ENCODE assay signal across 11 cellular contexts in the genomic region with DNA sequence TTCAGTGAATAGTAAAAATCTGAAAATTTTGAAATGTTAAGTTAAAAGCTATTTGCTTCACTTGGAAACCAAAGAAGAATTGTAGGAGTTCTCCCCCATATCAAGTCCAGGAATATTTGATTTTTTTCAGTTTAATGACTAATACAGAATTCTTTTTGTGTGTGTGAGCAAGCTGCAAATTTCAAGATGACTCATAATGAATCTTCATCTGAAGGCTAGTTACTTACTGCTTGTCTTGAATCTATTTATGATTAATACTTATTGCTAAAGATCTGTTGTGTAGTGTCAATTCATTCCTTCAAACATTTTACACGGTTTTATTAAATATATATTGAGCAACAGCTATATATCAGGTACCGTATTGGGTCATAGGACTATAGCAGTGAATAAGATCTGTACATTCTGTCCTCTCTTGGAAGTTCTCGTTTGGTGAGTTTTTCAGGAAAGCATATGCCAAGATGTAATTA. TPM values are rescaled to one million over a fixed set of nuclear protein-coding genes. Genes with fewer than 3 reads are reported as not detected.
A peak's percentile ranks its signal among the peaks of the same experiment; 100 is the strongest.
DNase-seq lines count a peak whose midpoint lies in the region; ATAC-seq, FAIRE-seq and TF ChIP-seq lines count a peak whose summit lies in the region.
"Had no signal": no experiment of that assay in that cellular context is flagged by ENCODE, and none has a peak within 500 bp of the region (broad histone marks: within the 10 kb centered on the region; RNA-seq: fewer than 3 reads in every experiment).

No MANE protein-coding gene starts in this region.

- TF ChIP-seq RAD21 in GM12878 (IDR thresholded peaks at IDR 0.05; ENCODE audit: insufficient read depth, low read depth, low read length): no peak

- H4K20me1 ChIP-seq in GM12878 (ENCODE audit: control insufficient read depth, insufficient read depth): no peaks in the 10 kb centered on the region

- H3K9ac ChIP-seq in GM12878 (ENCODE audit: control insufficient read depth, insufficient read depth, low read length): no peak overlapping the region
- H3K9ac ChIP-seq in mesenchymal stem cell (ENCODE audit: low read length): peak overlapping the region; percentile 51

- H3K27me3 ChIP-seq in GM12878 (replicated peaks in 1 of 2; ENCODE audit: control insufficient read depth in 2 of 2, insufficient read depth in 2 of 2, low read length in 1 of 2): no peaks in the 10 kb centered on the region
- H3K27me3 ChIP-seq in mesenchymal stem cell (ENCODE audit: control insufficient read depth in 1 of 2, insufficient read depth in 1 of 2, low read length in 2 of 2): no peaks in the 10 kb centered on the region
- no peaks in the 10 kb centered on the region for H3K27me3 ChIP-seq in heart right ventricle

- peaks cover 2% of the 10 kb centered on the region for H3K4me1 Mint-ChIP-seq in activated naive CD8-positive, alpha-beta T cell treated with anti-CD3 and anti-CD28 coated beads for 36 hours
- H3K4me1 Mint-ChIP-seq: stimulated activated memory B cell treated with anti-CD40 and anti-IgM and Interleukin-4, amounts not matched to agents 10 μg/mL and 1 μg/mL and 100 μg/mL, for 72 hours had no signal

- no peak overlapping the region for H2BK12ac ChIP-seq in mesenchymal stem cell (ENCODE audit: low read length in 2 of 2)

- H3K18ac ChIP-seq in mesenchymal stem cell (ENCODE audit: low read depth in 1 of 2, low read length in 2 of 2): no peak overlapping the region

- H3K27ac ChIP-seq in GM12878 (ENCODE audit: control insufficient read depth, insufficient read depth): no peak overlapping the region
- H3K27ac ChIP-seq in mesenchymal stem cell (ENCODE audit: low read length, poor library complexity, severe bottlenecking): peak overlapping the region; percentile 26
- H3K27ac ChIP-seq in heart right ventricle: peak overlapping the region in 1 of 10 donors; percentile 5

- no peak overlapping the region for H4K8ac ChIP-seq in mesenchymal stem cell (ENCODE audit: low read length)

- H3K36me3 Mint-ChIP-seq in activated naive CD8-positive, alpha-beta T cell treated with anti-CD3 and anti-CD28 coated beads for 36 hours: no peaks in the 10 kb centered on the region
- H3K36me3 Mint-ChIP-seq: stimulated activated memory B cell treated with anti-CD40 and anti-IgM and Interleukin-4, amounts not matched to agents 10 μg/mL and 1 μg/mL and 100 μg/mL, for 72 hours had no signal

- TF ChIP-seq POLR2A in GM12878 (IDR thresholded peaks at IDR 0.05; ENCODE audit: low read depth, low read length): no peak

- POLR2A ChIA-PET in GM12878 (lab: Charles Lee): interaction anchor here (0.8 kb wide), 1 partner anchor 38 kb away, joined by 3 read pairs; no protein-coding TSS in a partner anchor

- H3K27ac Mint-ChIP-seq in activated naive CD8-positive, alpha-beta T cell treated with anti-CD3 and anti-CD28 coated beads for 36 hours: no peak overlapping the region
- H3K27ac Mint-ChIP-seq: stimulated activated memory B cell treated with anti-CD40 and anti-IgM and Interleukin-4, amounts not matched to agents 10 μg/mL and 1 μg/mL and 100 μg/mL, for 72 hours had no signal

- H3K27me3 Mint-ChIP-seq in activated naive CD8-positive, alpha-beta T cell treated with anti-CD3 and anti-CD28 coated beads for 36 hours: peaks cover 8% of the 10 kb centered on the region
- H3K27me3 Mint-ChIP-seq: stimulated activated memory B cell treated with anti-CD40 and anti-IgM and Interleukin-4, amounts not matched to agents 10 μg/mL and 1 μg/mL and 100 μg/mL, for 72 hours had no signal

- no peak overlapping the region for H4K91ac ChIP-seq in mesenchymal stem cell (ENCODE audit: low read length)

- H2BK120ac ChIP-seq in mesenchymal stem cell (ENCODE audit: low read depth, low read length): no peak overlapping the region

- no peaks in the 10 kb centered on the region for H3K79me1 ChIP-seq in mesenchymal stem cell (replicated peaks; ENCODE audit: low read length, poor library complexity, severe bottlenecking)

- H3K4me3 ChIP-seq in GM12878 (no peak overlapping the region), mesenchymal stem cell (ENCODE audit: insufficient read depth in 1 of 2, low read depth in 1 of 2, low read length in 2 of 2) (peak overlapping the region in 1 of 2 experiments; percentile 12), heart right ventricle (no peak overlapping the region)

- ATAC-seq in HG03432 (IDR thresholded peaks at IDR 0.05; ENCODE audit: unreplicated experiment): peak; percentile 77
- ATAC-seq in GM12878: peak; percentile 50; the same call in 2 of the 3 replicates
- no peak for ATAC-seq in stimulated activated naive CD8-positive, alpha-beta T cell treated with anti-CD3 and anti-CD28 coated beads, Interleukin-15, Interleukin-2, amounts not matched to agents 100 U/mL and 50 U/mL, for 24 hours
- no peak for ATAC-seq in heart right ventricle
- ATAC-seq: stimulated activated memory B cell treated with anti-CD40 and anti-IgM and Interleukin-4, amounts not matched to agents 10 μg/mL and 1 μg/mL and 100 μg/mL, for 72 hours had no signal

- RAD21 ChIA-PET in GM12878 (lab: Charles Lee; ENCODE audit: unreplicated experiment): no interaction called here

- no peak overlapping the region for H3K4ac ChIP-seq in mesenchymal stem cell (ENCODE audit: low read depth in 1 of 2, low read length in 2 of 2)

- no TSS peak for BruUV-seq in GM12878 (replicated peaks; lab: Mats Ljungman, UMichigan)

- in situ Hi-C loops in GM12878 (cut with MboI): no loop called here

- TF ChIP-seq EP300 in GM12878 (IDR thresholded peaks at IDR 0.05; ENCODE audit: borderline replicate concordance in 1 of 2, control insufficient read depth in 1 of 2, low read depth in 2 of 2, low read length in 2 of 2): no peak

- SMC1A ChIA-PET in GM12878 (lab: Charles Lee; ENCODE audit: uncharacterized antibody, unreplicated experiment): interaction anchor here (0.6 to 3.0 kb wide), 4 partner anchors 11 to 268 kb away, joined by 3 to 11 read pairs (median 4); no protein-coding TSS in a partner anchor

- DNase-seq in ELR (ENCODE audit: low read depth): peak; percentile 95
- DNase-seq in GM12878 (ENCODE audit: low read depth, low spot score): no peak
- DNase-seq in mesenchymal stem cell: peak; percentile 70
- DNase-seq in stimulated activated naive CD8-positive, alpha-beta T cell treated with anti-CD3 and anti-CD28 coated beads, Interleukin-15, Interleukin-2, amounts not matched to agents 100 U/mL and 50 U/mL, for 24 hours: no peak
- DNase-seq in heart right ventricle: no peak
- no peak for DNase-seq in activated naive CD8-positive, alpha-beta T cell treated with anti-CD3 and anti-CD28 coated beads for 36 hours
- DNase-seq in posterior vena cava (ENCODE audit: low spot score): no peak
- DNase-seq: activated naive CD4-positive, alpha-beta T cell treated with Interleukin-2 at 50 U/mL for 16 hours; mesendoderm had no signal

- no peaks in the 10 kb centered on the region for H3K79me2 ChIP-seq in GM12878 (ENCODE audit: control insufficient read depth, insufficient read depth, low read length)

- no peak overlapping the region for H3K23ac ChIP-seq in mesenchymal stem cell (ENCODE audit: low read length in 2 of 2)

- H2BK5ac ChIP-seq in mesenchymal stem cell (ENCODE audit: low read depth, low read length, poor library complexity, severe bottlenecking): no peak overlapping the region

- FAIRE-seq in GM12878 (lab: Jason Lieb, UNC): no peak

- H3K9me3 ChIP-seq in GM12878 (replicated peaks; ENCODE audit: control insufficient read depth, insufficient read depth, low read length) (no peaks in the 10 kb centered on the region), mesenchymal stem cell (ENCODE audit: control insufficient read depth, low read length) (no peaks in the 10 kb centered on the region), heart right ventricle (peaks cover 0 to 9% (median 0%) of the 10 kb centered on the region in 11 donors)

- no peak overlapping the region for H2AK5ac ChIP-seq in mesenchymal stem cell (ENCODE audit: low read length, severe bottlenecking)

- 29% methylated on average over 3 of the region's 3 CpGs for WGBS in GM12878 (ENCODE audit: insufficient coverage, insufficient replicate concordance, low lambda C conversion rate, missing lambda C conversion rate)
- WGBS in mesenchymal stem cell: 32% methylated on average over 2 of the region's 3 CpGs
- WGBS in heart right ventricle, 2 donors: 57 to 64% methylated on average over 3 of the region's 3 CpGs

- H3K4me2 ChIP-seq in GM12878 (ENCODE audit: control insufficient read depth, insufficient read depth) (no peak overlapping the region), mesenchymal stem cell (ENCODE audit: low read length, poor library complexity, severe bottlenecking) (no peak overlapping the region)

- CTCF ChIA-PET in GM12878 (lab: Yijun Ruan, JAX): no interaction called here

- H3K4me3 Mint-ChIP-seq in activated naive CD8-positive, alpha-beta T cell treated with anti-CD3 and anti-CD28 coated beads for 36 hours: no peak overlapping the region
- H3K4me3 Mint-ChIP-seq: stimulated activated memory B cell treated with anti-CD40 and anti-IgM and Interleukin-4, amounts not matched to agents 10 μg/mL and 1 μg/mL and 100 μg/mL, for 72 hours had no signal

- no peaks in the 10 kb centered on the region for H3K9me3 Mint-ChIP-seq in activated naive CD8-positive, alpha-beta T cell treated with anti-CD3 and anti-CD28 coated beads for 36 hours
- H3K9me3 Mint-ChIP-seq: stimulated activated memory B cell treated with anti-CD40 and anti-IgM and Interleukin-4, amounts not matched to agents 10 μg/mL and 1 μg/mL and 100 μg/mL, for 72 hours had no signal

- H2AFZ ChIP-seq in GM12878 (ENCODE audit: control insufficient read depth, low read depth, low read length) (no peak overlapping the region), mesenchymal stem cell (ENCODE audit: low read depth, low read length) (peak overlapping the region; percentile 39)

- no peak overlapping the region for H3K14ac ChIP-seq in mesenchymal stem cell (ENCODE audit: low read length in 2 of 2)

- no peak for TF ChIP-seq CTCF in GM12878 (IDR thresholded peaks at IDR 0.05 in 2 of 3, conservative IDR thresholded peaks at IDR 0.05 in 1 of 3; ENCODE audit: control insufficient read depth in 2 of 3, extremely low read depth in 1 of 3, insufficient read depth in 1 of 3, low read depth in 3 of 3, low read length in 3 of 3)
- no peak for TF ChIP-seq CTCF in heart right ventricle (IDR thresholded peaks at IDR 0.05)

- H3K36me3 ChIP-seq in GM12878 (ENCODE audit: control insufficient read depth in 2 of 2, insufficient read depth in 2 of 2, low read length in 1 of 2) (no peaks in the 10 kb centered on the region), mesenchymal stem cell (ENCODE audit: control insufficient read depth in 1 of 2, insufficient read depth in 2 of 2, low read depth in 1 of 2, low read length in 2 of 2) (no peaks in the 10 kb centered on the region), heart right ventricle (no peaks in the 10 kb centered on the region)

- no peak overlapping the region for H2BK15ac ChIP-seq in mesenchymal stem cell (ENCODE audit: low read depth, poor library complexity, severe bottlenecking)

- H3K4me1 ChIP-seq in GM12878 (ENCODE audit: control insufficient read depth, insufficient read depth, low read length) (no peaks in the 10 kb centered on the region), mesenchymal stem cell (ENCODE audit: control insufficient read depth, insufficient read depth, low read depth, low read length) (peaks cover 3% of the 10 kb centered on the region), heart right ventricle (peaks cover 0 to 29% (median 0%) of the 10 kb centered on the region in 9 donors)

- intact Hi-C loops in GM12878 (cut with micrococcal nuclease; ENCODE audit: unreplicated experiment) (no loop called here), heart right ventricle (cut with DNase I) (loop anchor here in 1 of 10 donors (10.0 kb wide), 1 partner anchor 270 kb away; no protein-coding TSS in a partner anchor), posterior vena cava (cut with DNase I) (no loop called here)

RNA-seq across cellular contexts. Expression of a gene that starts 47.8 kb away (rescaled TPM):
- not detected in 2 replicates for total RNA-seq in GM12878 (2013; cell fraction: nucleolus; rRNA removed)
- not detected in 2 replicates for total RNA-seq in GM12878 (2014; rRNA removed)
- total RNA-seq in GM12878 (2014; rRNA removed; fragmentation: Illumina TruSeq; extraction: Trizol): not detected in 2 replicates
- 0.11 TPM in 1 of 2 replicates, not detected in the other for total RNA-seq in GM12878 (2021)
- polyA plus RNA-seq in GM12878 (2011; ENCODE audit: low read depth): not detected
- polyA plus RNA-seq in GM12878 (2011; rRNA removed): 0.03 TPM in 1 of 2 replicates, not detected in the other
- 0.01 TPM in 1 of 2 replicates, not detected in the other for polyA plus RNA-seq in GM12878 (2011; cell fraction: cytosol; rRNA removed)
- polyA plus RNA-seq in GM12878 (2011; cell fraction: nucleus; rRNA removed): 0.04 TPM in 1 of 2 replicates, not detected in the other
- not detected in 2 replicates for polyA plus RNA-seq in GM12878 (2012)
- polyA plus RNA-seq in GM12878 (2014; fragmentation: Illumina TruSeq; extraction: Trizol): not detected in 2 replicates
- not detected for polyA plus RNA-seq in GM12878 (2014; fragmentation: Nextera tagmentation; extraction: Ambion mirVana)
- polyA plus RNA-seq in GM12878 (2014; rRNA removed): not detected in 2 replicates
- polyA plus RNA-seq in GM12878 (2016; fragmentation: Nextera tagmentation; extraction: Ambion mirVana): not detected
- 0.10 TPM in 1 of 2 replicates, not detected in the other for polyA minus RNA-seq in GM12878 (2011; rRNA and poly(A)+ RNA removed)
- not detected in 2 replicates for polyA minus RNA-seq in GM12878 (2011; cell fraction: cytosol; rRNA and poly(A)+ RNA removed)
- not detected in 2 replicates for polyA minus RNA-seq in GM12878 (2011; cell fraction: nucleus; rRNA and poly(A)+ RNA removed)
- 8.7 TPM for polyA plus RNA-seq in mesenchymal stem cell (2013, experiment 1 of 2)
- 8.5 TPM for polyA plus RNA-seq in mesenchymal stem cell (2013, experiment 2 of 2)
- 100 to 1,000 TPM in 5 of 10 donors, 10 to 100 TPM in 5; 73.5 to 126 (median 101) TPM for total RNA-seq in heart right ventricle
- 10 to 100 TPM; 31.5 to 38.6 TPM for polyA plus RNA-seq in heart right ventricle
- not detected for total RNA-seq in activated naive CD8-positive, alpha-beta T cell treated with anti-CD3 and anti-CD28 coated beads for 36 hours
- 10 to 100 TPM; 40.4 to 48.8 TPM for total RNA-seq in posterior vena cava

Comparison
In these comparisons a context has a peak if more than half of its experiments do, and no peak if none do; other contexts are left out.
1. DNase-seq: peak in ELR (single experiment) and mesenchymal stem cell (single experiment); none in GM12878 (single experiment), stimulated activated naive CD8-positive, alpha-beta T cell treated with anti-CD3 and anti-CD28 coated beads, Interleukin-15, Interleukin-2, amounts not matched to agents 100 U/mL and 50 U/mL, for 24 hours (single experiment), heart right ventricle (0 of 2), activated naive CD8-positive, alpha-beta T cell treated with anti-CD3 and anti-CD28 coated beads for 36 hours (single experiment) and posterior vena cava (single experiment).
2. ATAC-seq: peak in HG03432 (single experiment) and GM12878 (single experiment); none in stimulated activated naive CD8-positive, alpha-beta T cell treated with anti-CD3 and anti-CD28 coated beads, Interleukin-15, Interleukin-2, amounts not matched to agents 100 U/mL and 50 U/mL, for 24 hours (single experiment) and heart right ventricle (0 of 8).
3. RNA of a gene that starts 47.8 kb away (total RNA-seq): 73.5 to 126 TPM in heart right ventricle and 40.4 to 48.8 TPM in posterior vena cava; not detected in activated naive CD8-positive, alpha-beta T cell treated with anti-CD3 and anti-CD28 coated beads for 36 hours and 0.11 TPM in GM12878; every median in the first group is over 10 times any median in the second.